In the genomic region with DNA sequence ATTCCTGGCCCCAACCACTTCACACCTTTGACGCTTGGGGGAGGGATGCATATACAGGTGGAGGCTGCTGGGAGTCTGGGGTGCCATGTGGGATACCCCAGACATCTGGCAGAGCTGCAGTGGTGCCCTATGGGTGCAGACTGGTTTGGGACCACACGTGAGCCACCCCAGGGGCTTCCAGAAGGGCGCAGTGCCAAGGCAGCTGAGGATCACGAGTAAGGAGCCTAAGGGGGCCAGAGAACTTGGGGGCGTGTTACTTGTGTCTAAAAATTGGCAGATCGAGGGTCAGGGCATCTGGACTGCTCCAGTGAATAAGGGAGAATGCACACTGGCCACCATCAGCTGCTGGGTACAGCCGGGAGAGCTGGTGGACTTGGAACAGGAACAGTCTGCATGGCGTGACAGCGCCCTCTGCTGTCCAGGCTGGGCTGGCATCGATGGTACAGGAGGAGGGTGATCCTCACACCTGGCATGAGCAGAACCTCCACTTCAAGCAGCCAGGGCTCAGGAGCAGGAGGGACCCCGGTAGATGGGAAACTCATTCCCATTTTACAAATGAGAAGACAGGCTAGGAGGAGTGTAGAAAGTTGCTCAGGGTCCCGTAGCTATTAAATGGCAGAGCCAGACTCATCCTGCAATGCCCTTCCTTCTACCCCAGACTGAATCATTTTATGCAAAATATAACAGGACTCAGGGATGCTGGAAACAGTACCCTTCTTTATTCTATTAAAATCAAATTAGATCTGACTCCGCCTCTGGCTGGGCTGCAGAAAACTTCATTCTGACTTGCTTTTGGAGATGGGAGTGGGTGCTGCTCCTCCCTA, we compare ENCODE assay signal across 8 cellular contexts.
DNase-seq lines count a peak whose midpoint lies in the region; ATAC-seq and TF ChIP-seq lines count a peak whose summit lies in the region.

No MANE protein-coding gene starts in this region.

- intact Hi-C loops in colonic mucosa (cut with DNase I): loop anchor here (1.0 to 2.0 kb wide), 2 partner anchors 64 to 85 kb away; no protein-coding TSS in a partner anchor
- intact Hi-C loops in left lung (cut with DNase I): loop anchor here in 1 of 2 donors (5.0 kb wide), 2 partner anchors 82 to 172 kb away; no protein-coding TSS in a partner anchor

- peak; percentile 91 for TF ChIP-seq CTCF in colonic mucosa (IDR thresholded peaks at IDR 0.05)
- TF ChIP-seq CTCF in left lung (IDR thresholded peaks at IDR 0.05): peak; percentile 90 to 95

- H3K4me1 ChIP-seq in colonic mucosa (no peaks in the 10 kb centered on the region), left lung (peaks cover 10 to 22% of the 10 kb centered on the region in 2 donors)

- DNase-seq in DMS153 treated with DMSO at 0.1 percent for 48 hours (lab: John Stamatoyannopoulos, UW; ENCODE audit: unreplicated experiment): peak; percentile 88
- peak; percentile 45 for DNase-seq in NCI-H748 treated with DMSO at 0.1 percent for 48 hours (lab: John Stamatoyannopoulos, UW)
- peak; percentile 78 for DNase-seq in activated CD4-positive, alpha-beta T cell treated with anti-CD3 and anti-CD28 coated beads, Interleukin-2, amount 50 U/mL, for 1 hour
- DNase-seq in colonic mucosa: peak; percentile 93
- DNase-seq in left lung: peak; percentile 90 to 98
- DNase-seq in stimulated activated CD4-positive, alpha-beta T cell treated with anti-CD3 and anti-CD28 coated beads, Interleukin-4, amount 100 ng/mL, for 4 hours: peak; percentile 67 to 78

- no peak overlapping the region for H3K9ac ChIP-seq in colonic mucosa (ENCODE audit: low read depth in 2 of 2, low read length in 2 of 2)

- H3K36me3 ChIP-seq in colonic mucosa: no peaks in the 10 kb centered on the region
- H3K36me3 ChIP-seq in left lung: no peaks in the 10 kb centered on the region

- H3K4me3 ChIP-seq in colonic mucosa: no peak overlapping the region
- H3K4me3 ChIP-seq in left lung: no peak overlapping the region

- H3K27ac ChIP-seq in colonic mucosa (no peak overlapping the region), left lung (no peak overlapping the region)

- peak; percentile 78 for ATAC-seq in HG03280 (IDR thresholded peaks at IDR 0.05; ENCODE audit: unreplicated experiment)
- ATAC-seq in left lung: peak; percentile 95
- ATAC-seq in HG02970 (IDR thresholded peaks at IDR 0.05; ENCODE audit: low FRiP score, unreplicated experiment): no peak

- H3K9me3 ChIP-seq in colonic mucosa (no peaks in the 10 kb centered on the region), left lung (no peaks in the 10 kb centered on the region)

- H3K27me3 ChIP-seq in colonic mucosa (no peaks in the 10 kb centered on the region), left lung (no peaks in the 10 kb centered on the region)
